Comparison of ENCODE assay signal across 8 cellular contexts in genomic region chr1:107139833-107140702, GRCh38. TPM values are rescaled to one million over a fixed set of nuclear protein-coding genes. Genes with fewer than 3 reads are reported as not detected.
DNase-seq lines count a peak whose midpoint lies in the region; ATAC-seq, FAIRE-seq and TF ChIP-seq lines count a peak whose summit lies in the region.

No MANE protein-coding gene starts in this region.

- peak overlapping the region; percentile 99 for H3K4me3 ChIP-seq in SK-N-MC
- peak overlapping the region; percentile 55 to 58 for H3K4me3 ChIP-seq in duodenal mucosa (ENCODE audit: low read depth in 1 of 2, low read length in 2 of 2)
- H3K4me3 ChIP-seq in lower lobe of right lung, result peak overlapping the region; percentile 63
- peak overlapping the region; percentile 53 to 68 for H3K4me3 ChIP-seq in testis

- no peak for TF ChIP-seq POLR2A in H54 (IDR thresholded peaks at IDR 0.05; ENCODE audit: low read depth, low read length)
- TF ChIP-seq POLR2A in testis (IDR thresholded peaks at IDR 0.05), result no peak

- H3K36me3 ChIP-seq in SK-N-MC (ENCODE audit: insufficient read depth, low read length), result no peaks in the 10 kb centered on the region
- H3K36me3 ChIP-seq in duodenal mucosa (ENCODE audit: control insufficient read depth in 1 of 2, insufficient read depth in 2 of 2, low read length in 2 of 2), result no peaks in the 10 kb centered on the region
- H3K36me3 ChIP-seq in lower lobe of right lung, result no peaks in the 10 kb centered on the region
- H3K36me3 ChIP-seq in testis (ENCODE audit: low read depth, missing control alignments), result no peaks in the 10 kb centered on the region

- peak; percentile 60 for DNase-seq in EH (ENCODE audit: low read depth)
- peak; percentile 48 for DNase-seq in H54 (ENCODE audit: insufficient read length, low spot score)
- no peak for DNase-seq in SK-N-MC (ENCODE audit: low read depth, low spot score)
- DNase-seq in lower lobe of right lung, result peak; percentile 45
- peak; percentile 53 for DNase-seq in testis
- no peak for DNase-seq in OCI-M2 (lab: John Stamatoyannopoulos, UW; ENCODE audit: unreplicated experiment)

- ATAC-seq in lower lobe of right lung (peak; percentile 63 to 77), HG03571 (IDR thresholded peaks at IDR 0.05; ENCODE audit: unreplicated experiment) (no peak)

- TF ChIP-seq CTCF in lower lobe of right lung (IDR thresholded peaks at IDR 0.05) (no peak), testis (IDR thresholded peaks at IDR 0.05) (no peak)

- peaks cover 10 to 15% of the 10 kb centered on the region in 2 donors for H3K4me1 ChIP-seq in duodenal mucosa (ENCODE audit: control insufficient read depth in 1 of 2, insufficient read depth in 2 of 2, low read length in 2 of 2)
- peaks cover 17% of the 10 kb centered on the region for H3K4me1 ChIP-seq in lower lobe of right lung
- H3K4me1 ChIP-seq in testis, result no peaks in the 10 kb centered on the region

- peaks cover 7 to 29% of the 10 kb centered on the region in 2 donors for H3K27me3 ChIP-seq in duodenal mucosa (ENCODE audit: control insufficient read depth in 1 of 2, insufficient read depth in 2 of 2, low read length in 2 of 2)
- H3K27me3 ChIP-seq in lower lobe of right lung (ENCODE audit: low read depth), result peaks cover 18% of the 10 kb centered on the region
- H3K27me3 ChIP-seq in testis, result no peaks in the 10 kb centered on the region

- peak; percentile 76 for FAIRE-seq in H54 (lab: Jason Lieb, UNC)

- peak overlapping the region; percentile 93 for H3K27ac ChIP-seq in SK-N-MC
- no peak overlapping the region for H3K27ac ChIP-seq in duodenal mucosa (ENCODE audit: low read depth, low read length)
- peak overlapping the region; percentile 56 for H3K27ac ChIP-seq in lower lobe of right lung
- no peak overlapping the region for H3K27ac ChIP-seq in testis

- H3K9me3 ChIP-seq in SK-N-MC (ENCODE audit: low read depth, low read length) (no peaks in the 10 kb centered on the region), duodenal mucosa (ENCODE audit: control insufficient read depth in 1 of 2, low read length in 2 of 2) (no peaks in the 10 kb centered on the region), lower lobe of right lung (no peaks in the 10 kb centered on the region), testis (no peaks in the 10 kb centered on the region)

- H3K9ac ChIP-seq in SK-N-MC (ENCODE audit: insufficient read length) (peak overlapping the region; percentile 87), duodenal mucosa (ENCODE audit: low read depth in 1 of 2, low read length in 2 of 2) (no peak overlapping the region)

- intact Hi-C loops in lower lobe of right lung (cut with DNase I) (no loop called here), testis (cut with DNase I; ENCODE audit: low total_unique reads) (no loop called here)

- WGBS in testis, 2 donors, result 0 to 1% methylated on average over 48 to 53 of the region's 53 CpGs

RNA-seq across cellular contexts. Expression of gene NTNG1, which starts 0.8 kb away (rescaled TPM):
- total RNA-seq in lower lobe of right lung (9.6 TPM), testis (1 to 10 TPM; 1.8 to 2.2 TPM)
- 2.3 TPM for polyA plus RNA-seq in testis (ENCODE audit: insufficient read depth, low read depth, low replicate concordance)

Comparison
In these comparisons a context has a peak if more than half of its experiments do, and no peak if none do; other contexts are left out.
1. DNase-seq: peak in EH (single experiment), H54 (single experiment), lower lobe of right lung (single experiment) and testis (single experiment); none in SK-N-MC (single experiment) and OCI-M2 (single experiment).
2. H3K27ac ChIP-seq: peak in SK-N-MC (single experiment) and lower lobe of right lung (single experiment); none in duodenal mucosa (single experiment) and testis (0 of 2).
3. Peak in every context shown above with its lines, with median percentiles within 50 percentile points of each other: H3K4me3 ChIP-seq.